Comparison of ENCODE assay signal across 8 cellular contexts in genomic region chr21:18636897-18637296, GRCh38.
"Had no signal": no experiment of that assay in that cellular context is flagged by ENCODE, and none has a peak within 500 bp of the region (broad histone marks: within the 10 kb centered on the region; RNA-seq: fewer than 3 reads in every experiment).

No MANE protein-coding gene starts in this region.

- ATAC-seq: GM12878 had no signal

- FAIRE-seq: G401.6, GM12878, GM12891, GM12892, GM18507, GM19239 had no signal

- DNase-seq: GDM1, GF-D8 had no signal

- H3K4me3 ChIP-seq: GM12878 had no signal
